ENCODE assay signal across 27 cellular contexts in genomic region chr4:126958482-126958881, GRCh38.
"Had no signal": no experiment of that assay in that cellular context is flagged by ENCODE, and none has a peak within 500 bp of the region (broad histone marks: within the 10 kb centered on the region; RNA-seq: fewer than 3 reads in every experiment).

No MANE protein-coding gene starts in this region.

- H3K4me1 Mint-ChIP-seq: immature natural killer cell; naive B cell; natural killer cell; nephron progenitor cell; neural progenitor cell; stimulated activated naive B cell treated with anti-CD40 and anti-IgM and Interleukin-4, amounts not matched to agents 10 μg/mL and 1 μg/mL and 100 μg/mL, for 72 hours had no signal

- H3K36me3 Mint-ChIP-seq: immature natural killer cell; mesothelial cell of epicardium; naive B cell; natural killer cell; neural progenitor cell; stimulated activated naive B cell treated with anti-CD40 and anti-IgM and Interleukin-4, amounts not matched to agents 10 μg/mL and 1 μg/mL and 100 μg/mL, for 72 hours had no signal

- H3K4me3 ChIP-seq: left ventricle myocardium inferior, lung, neural progenitor cell, ovary, right atrium auricular region, right lobe of liver, smooth muscle cell, stomach, testis, thyroid gland, transverse colon, upper lobe of left lung, vagina had no signal

- H3K4me2 ChIP-seq: neural progenitor cell had no signal

- H3K36me3 ChIP-seq: left ventricle myocardium inferior, neural progenitor cell, ovary, right atrium auricular region, right lobe of liver, stomach, thyroid gland, transverse colon, upper lobe of left lung, vagina had no signal

- DNase-seq: hypothalamus; immature natural killer cell; left ventricle myocardium inferior; mesendoderm; naive B cell; natural killer cell; nephron progenitor cell; ovary; right lobe of liver; stimulated activated CD4-positive, alpha-beta T cell treated with anti-CD3 and anti-CD28 coated beads, Interleukin-1b, Interleukin-23, amount 100 ng/mL, for 48 hours; stimulated activated CD4-positive, alpha-beta T cell treated with anti-CD3 and anti-CD28 coated beads, Interleukin-2, amount 100 ng/mL, for 48 hours; stimulated activated CD4-positive, alpha-beta T cell treated with anti-CD3 and anti-CD28 coated beads, Interleukin-4, amount 100 ng/mL, for 4 hours; stimulated activated CD8-positive, alpha-beta memory T cell treated with anti-CD3 and anti-CD28 coated beads, Interleukin-4, amount 100 ng/mL, for 48 hours; stimulated activated naive B cell treated with anti-CD40 and anti-IgM and Interleukin-4, amounts not matched to agents 10 μg/mL and 1 μg/mL and 100 μg/mL, for 72 hours; stimulated activated naive CD8-positive, alpha-beta T cell treated with anti-CD3 and anti-CD28 coated beads, Interleukin-15, Interleukin-2, amounts not matched to agents 100 U/mL and 50 U/mL, for 24 hours; stomach; testis; thyroid gland; transverse colon; upper lobe of left lung had no signal

- H3K27ac Mint-ChIP-seq: immature natural killer cell; naive B cell; natural killer cell; nephron progenitor cell; neural progenitor cell; progenitor cell of endocrine pancreas; stimulated activated naive B cell treated with anti-CD40 and anti-IgM and Interleukin-4, amounts not matched to agents 10 μg/mL and 1 μg/mL and 100 μg/mL, for 72 hours had no signal

- H3K4me3 Mint-ChIP-seq: immature natural killer cell; mesothelial cell of epicardium; naive B cell; natural killer cell; nephron progenitor cell; neural progenitor cell; stimulated activated naive B cell treated with anti-CD40 and anti-IgM and Interleukin-4, amounts not matched to agents 10 μg/mL and 1 μg/mL and 100 μg/mL, for 72 hours had no signal

- H3K9me3 Mint-ChIP-seq: mesothelial cell of epicardium, nephron progenitor cell, neural progenitor cell had no signal

- H3K4me1 ChIP-seq: right atrium auricular region, right lobe of liver, stomach, testis, thyroid gland, transverse colon, upper lobe of left lung, vagina had no signal

- H3K27me3 ChIP-seq: neural progenitor cell, ovary, right atrium auricular region, right lobe of liver, stomach, testis, thyroid gland, transverse colon, upper lobe of left lung, vagina had no signal

- H3K27ac ChIP-seq: left ventricle myocardium inferior, neural progenitor cell, ovary, right atrium auricular region, right lobe of liver, stomach, testis, thyroid gland, transverse colon, upper lobe of left lung, vagina had no signal

- ATAC-seq: natural killer cell; right lobe of liver; stimulated activated naive B cell treated with anti-CD40 and anti-IgM and Interleukin-4, amounts not matched to agents 10 μg/mL and 1 μg/mL and 100 μg/mL, for 72 hours; stimulated activated naive CD8-positive, alpha-beta T cell treated with anti-CD3 and anti-CD28 coated beads, Interleukin-15, Interleukin-2, amounts not matched to agents 100 U/mL and 50 U/mL, for 24 hours had no signal

- H3K27me3 Mint-ChIP-seq: naive B cell; progenitor cell of endocrine pancreas; stimulated activated naive B cell treated with anti-CD40 and anti-IgM and Interleukin-4, amounts not matched to agents 10 μg/mL and 1 μg/mL and 100 μg/mL, for 72 hours had no signal
